Comparison of ENCODE assay signal across 12 cellular contexts in the genomic region with DNA sequence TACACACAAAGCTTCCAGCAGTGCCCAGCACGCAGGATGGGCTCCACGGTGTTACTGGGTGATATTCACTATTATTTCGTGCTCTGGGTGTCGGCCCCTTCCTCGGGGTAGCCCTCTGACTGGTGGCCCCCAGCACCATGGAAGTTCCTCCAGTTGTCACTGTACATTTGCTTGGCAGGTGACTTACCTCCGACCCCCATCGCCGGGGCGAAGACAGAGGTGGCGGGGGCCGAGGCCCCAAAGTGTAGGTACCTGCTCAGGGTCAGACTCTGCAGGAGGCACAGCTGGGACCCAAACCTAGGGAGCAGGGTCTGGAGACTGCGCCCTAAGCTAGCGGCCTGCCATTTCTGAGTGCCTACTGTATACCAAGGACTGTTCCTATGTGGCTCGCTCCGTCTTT.
DNase-seq lines count a peak whose midpoint lies in the region; ATAC-seq and TF ChIP-seq lines count a peak whose summit lies in the region.
"Had no signal": no experiment of that assay in that cellular context is flagged by ENCODE, and none has a peak within 500 bp of the region (broad histone marks: within the 10 kb centered on the region; RNA-seq: fewer than 3 reads in every experiment).

No MANE protein-coding gene starts in this region.

- H3K36me3 ChIP-seq in NT2/D1 (ENCODE audit: insufficient read depth, insufficient read length, low read length) (peaks cover 64% of the 10 kb centered on the region), esophagus squamous epithelium (peaks cover 0 to 65% (median 0%) of the 10 kb centered on the region in 3 donors), sigmoid colon (peaks cover 0 to 33% (median 12%) of the 10 kb centered on the region in 4 donors)

- no peak for DNase-seq in NT2/D1 (ENCODE audit: low read depth, low spot score)
- DNase-seq in esophagus squamous epithelium (lab: John Stamatoyannopoulos, UW) = no peak
- DNase-seq in sigmoid colon = no peak
- DNase-seq in D341Med (ENCODE audit: low spot score) = no peak
- DNase-seq in activated naive CD4-positive, alpha-beta T cell (lab: John Stamatoyannopoulos, UW) = no peak
- no peak for DNase-seq in activated CD8-positive, alpha-beta T cell treated with anti-CD3 and anti-CD28 coated beads for 36 hours
- DNase-seq: activated effector memory CD4-positive, alpha-beta T cell treated with Interleukin-2 at 50 U/mL for 16 hours; T-helper 17 cell had no signal

- H3K36me3 Mint-ChIP-seq in activated CD8-positive, alpha-beta T cell treated with anti-CD3 and anti-CD28 coated beads for 36 hours (ENCODE audit: low read depth) = peaks cover 4% of the 10 kb centered on the region

- ATAC-seq in HG02981 (IDR thresholded peaks at IDR 0.05; ENCODE audit: unreplicated experiment) = no peak
- ATAC-seq in activated CD8-positive, alpha-beta T cell treated with anti-CD3 and anti-CD28 coated beads for 36 hours = no peak
- ATAC-seq: T-helper 17 cell had no signal

- TF ChIP-seq CTCF in 22Rv1 (IDR thresholded peaks at IDR 0.05) (no peak), esophagus squamous epithelium (IDR thresholded peaks at IDR 0.05) (no peak), sigmoid colon (IDR thresholded peaks at IDR 0.05) (no peak)
- no peak for TF ChIP-seq CTCF in activated CD8-positive, alpha-beta T cell treated with anti-CD3 and anti-CD28 coated beads for 36 hours (IDR thresholded peaks at IDR 0.05)

- peak overlapping the region; percentile 68 for H3K9ac ChIP-seq in NT2/D1 (ENCODE audit: insufficient read length, low read depth)

- H3K27ac ChIP-seq in 22Rv1 (peak overlapping the region; percentile 57; the same call in 1 of the 2 replicates), esophagus squamous epithelium (peak overlapping the region in 3 of 4 donors; percentile 86 to 96 (median 88)), sigmoid colon (peak overlapping the region; percentile 94 to 99 (median 96))

- POLR2A ChIA-PET in activated CD8-positive, alpha-beta T cell treated with anti-CD3 and anti-CD28 coated beads for 36 hours (lab: Charles Lee) = no interaction called here

- CTCF ChIA-PET in activated CD8-positive, alpha-beta T cell treated with anti-CD3 and anti-CD28 coated beads for 36 hours (lab: Charles Lee) = no interaction called here

- H3K9me3 ChIP-seq in NT2/D1 (ENCODE audit: insufficient read depth, low read length) = no peaks in the 10 kb centered on the region
- no peaks in the 10 kb centered on the region for H3K9me3 ChIP-seq in esophagus squamous epithelium
- H3K9me3 ChIP-seq in sigmoid colon = no peaks in the 10 kb centered on the region

- intact Hi-C loops in esophagus squamous epithelium (cut with DNase I) = no loop called here
- intact Hi-C loops in sigmoid colon (cut with DNase I) = no loop called here
- intact Hi-C loops in activated CD8-positive, alpha-beta T cell treated with anti-CD3 and anti-CD28 coated beads for 36 hours (cut with micrococcal nuclease) = no loop called here

- TF ChIP-seq POLR2A in esophagus squamous epithelium (IDR thresholded peaks at IDR 0.05) (no peak), sigmoid colon (IDR thresholded peaks at IDR 0.05) (no peak)

- no peaks in the 10 kb centered on the region for H3K9me3 Mint-ChIP-seq in activated CD8-positive, alpha-beta T cell treated with anti-CD3 and anti-CD28 coated beads for 36 hours

- H3K4me3 Mint-ChIP-seq in activated CD8-positive, alpha-beta T cell treated with anti-CD3 and anti-CD28 coated beads for 36 hours = no peak overlapping the region
- H3K4me3 Mint-ChIP-seq: T-helper 17 cell had no signal

- peaks cover 40% of the 10 kb centered on the region for H3K4me1 ChIP-seq in NT2/D1 (ENCODE audit: insufficient read depth, insufficient read length)
- peaks cover 45 to 100% (median 75%) of the 10 kb centered on the region in 3 donors for H3K4me1 ChIP-seq in esophagus squamous epithelium
- peaks cover 0 to 100% (median 99%) of the 10 kb centered on the region in 4 donors for H3K4me1 ChIP-seq in sigmoid colon

- peaks cover 38% of the 10 kb centered on the region for H3K4me1 Mint-ChIP-seq in activated CD8-positive, alpha-beta T cell treated with anti-CD3 and anti-CD28 coated beads for 36 hours (ENCODE audit: low read depth)

- H3K27me3 ChIP-seq in NT2/D1 (ENCODE audit: insufficient read depth, insufficient read length) = no peaks in the 10 kb centered on the region
- H3K27me3 ChIP-seq in esophagus squamous epithelium = no peaks in the 10 kb centered on the region
- H3K27me3 ChIP-seq in sigmoid colon = no peaks in the 10 kb centered on the region
- H3K27me3 ChIP-seq: cardiac muscle cell had no signal

- TF ChIP-seq EP300 in sigmoid colon (IDR thresholded peaks at IDR 0.05) = no peak

- no peak overlapping the region for H3K4me3 ChIP-seq in NT2/D1 (ENCODE audit: insufficient read length, low read depth)
- no peak overlapping the region for H3K4me3 ChIP-seq in esophagus squamous epithelium
- H3K4me3 ChIP-seq in sigmoid colon = no peak overlapping the region
- H3K4me3 ChIP-seq: cardiac muscle cell, skin epidermis had no signal

- WGBS in esophagus squamous epithelium, 2 donors = 100% methylated on average over 2 of the region's 15 CpGs; no CpG with 5 or more reads in 1 of the 2 donors
- 92 to 94% methylated on average over 15 of the region's 15 CpGs for WGBS in sigmoid colon, 2 donors

- H3K27me3 Mint-ChIP-seq in activated CD8-positive, alpha-beta T cell treated with anti-CD3 and anti-CD28 coated beads for 36 hours = no peaks in the 10 kb centered on the region
- H3K27me3 Mint-ChIP-seq: T-helper 17 cell had no signal

- H3K27ac Mint-ChIP-seq in activated CD8-positive, alpha-beta T cell treated with anti-CD3 and anti-CD28 coated beads for 36 hours = no peak overlapping the region
- H3K27ac Mint-ChIP-seq: T-helper 17 cell had no signal
